10 cellular contexts compared by ENCODE assay signal in the genomic region with DNA sequence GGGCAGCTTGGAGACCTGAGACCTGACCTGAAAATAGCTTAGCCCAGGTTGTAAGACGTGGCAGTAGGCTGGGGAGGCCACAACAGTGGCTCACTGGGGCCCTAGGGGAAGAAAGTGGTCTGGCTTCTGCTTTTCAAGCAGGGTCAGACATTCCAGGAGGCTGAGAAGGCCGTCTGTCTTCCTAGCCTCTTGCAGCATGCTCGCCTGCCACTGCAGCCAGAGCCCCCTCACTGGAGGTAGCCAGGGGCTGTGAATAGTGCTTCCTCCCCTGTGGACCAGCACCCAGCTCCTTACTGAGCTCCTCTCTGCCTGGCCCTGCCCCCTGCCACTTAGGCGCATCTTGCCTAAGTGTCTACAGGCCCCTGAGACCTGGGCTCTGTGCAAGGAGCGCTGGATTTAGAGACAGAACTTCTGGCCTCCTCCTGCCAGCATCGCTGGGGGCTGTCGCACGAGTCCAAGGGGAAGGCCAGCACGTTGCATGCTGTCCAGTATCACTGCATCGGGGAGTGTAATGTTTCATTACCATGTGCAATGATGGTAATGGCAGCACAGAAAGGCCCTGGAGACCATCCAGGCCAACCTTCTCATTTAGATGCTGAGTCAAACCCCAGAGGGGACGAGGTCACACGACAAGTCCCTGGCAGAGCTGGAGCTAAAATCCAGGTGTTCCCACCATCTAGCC. TPM values are rescaled to one million over a fixed set of nuclear protein-coding genes. Genes with fewer than 3 reads are reported as not detected.
DNase-seq lines count a peak whose midpoint lies in the region; TF ChIP-seq lines count a peak whose summit lies in the region.
"Had no signal": no experiment of that assay in that cellular context is flagged by ENCODE, and none has a peak within 500 bp of the region (broad histone marks: within the 10 kb centered on the region; RNA-seq: fewer than 3 reads in every experiment).

No MANE protein-coding gene starts in this region.

- H3K4me3 ChIP-seq in ascending aorta (no peak overlapping the region), transverse colon (no peak overlapping the region)
- H3K4me3 ChIP-seq: mucosa of descending colon had no signal

- TF ChIP-seq EP300 in Ishikawa (IDR thresholded peaks at IDR 0.05; ENCODE audit: borderline replicate concordance) (no peak), transverse colon (IDR thresholded peaks at IDR 0.05; ENCODE audit: low read depth) (no peak)

- in situ Hi-C loops in transverse colon (cut with MboI; ENCODE audit: low pct_ligation_motif_present in 1 of 4, low pct_unique_long_range_greater_than_20kb in 1 of 4, low sequenced_read_pairs in 3 of 4): no loop called here

- H3K27ac ChIP-seq in ascending aorta (peak overlapping the region; percentile 55 to 58), transverse colon (peak overlapping the region; percentile 96 to 99 (median 98))

- DNase-seq in ascending aorta (ENCODE audit: low spot score in 2 of 2) (no peak), iris pigment epithelial cell (ENCODE audit: low read depth) (peak; percentile 92), transverse colon (no peak), COLO829 (ENCODE audit: low spot score) (no peak), HEK293T (ENCODE audit: extremely low spot score) (no peak), NCI-H748 treated with DMSO at 0.1 percent for 48 hours (lab: John Stamatoyannopoulos, UW) (no peak), C1 segment of cervical spinal cord (lab: John Stamatoyannopoulos, UW) (no peak)
- DNase-seq: cerebellar nuclear complex, mucosa of descending colon had no signal

- no peak for TF ChIP-seq CTCF in ascending aorta (IDR thresholded peaks at IDR 0.05)
- TF ChIP-seq CTCF in transverse colon (IDR thresholded peaks at IDR 0.05): no peak

- POLR2A ChIA-PET in HEK293T (lab: Yijun Ruan, JAX): no interaction called here

- CTCF ChIA-PET in HEK293T (lab: Yijun Ruan, JAX): no interaction called here

- H3K36me3 ChIP-seq in ascending aorta (no peaks in the 10 kb centered on the region), transverse colon (no peaks in the 10 kb centered on the region)

- intact Hi-C loops in ascending aorta (cut with DNase I): no loop called here
- intact Hi-C loops in transverse colon (cut with DNase I; ENCODE audit: low total_unique reads): no loop called here

- H3K27me3 ChIP-seq in ascending aorta: no peaks in the 10 kb centered on the region
- H3K27me3 ChIP-seq in transverse colon: no peaks in the 10 kb centered on the region

- peaks cover 43 to 62% of the 10 kb centered on the region in 2 donors for H3K4me1 ChIP-seq in ascending aorta
- peaks cover 88 to 100% (median 95%) of the 10 kb centered on the region in 4 donors for H3K4me1 ChIP-seq in transverse colon

- TF ChIP-seq POLR2A in transverse colon (IDR thresholded peaks at IDR 0.05): no peak

- WGBS in transverse colon (ENCODE audit: low coverage in 1 of 2), 2 donors: 53% methylated on average over 11 of the region's 12 CpGs; no CpG with 5 or more reads in 1 of the 2 donors

- H3K9me3 ChIP-seq in ascending aorta: no peaks in the 10 kb centered on the region
- H3K9me3 ChIP-seq in transverse colon: no peaks in the 10 kb centered on the region
- H3K9me3 ChIP-seq: mucosa of descending colon had no signal

- TF ChIP-seq RAD21 in Ishikawa (IDR thresholded peaks at IDR 0.05; ENCODE audit: low read depth): no peak

TF ChIP-seq in Ishikawa, 13 proteins besides CTCF, POLR2A, EP300 and RAD21:
- TF ChIP-seq YY1 (IDR thresholded peaks at IDR 0.05; ENCODE audit: low read depth) (no peak), ZBTB7A (IDR thresholded peaks at IDR 0.05; ENCODE audit: low read depth) (0 out of 2 replicates have a peak, but pooled peaks have one; percentile 29), CREB1 (IDR thresholded peaks at IDR 0.05; ENCODE audit: low read depth) (no peak), TCF12 (IDR thresholded peaks at IDR 0.05; ENCODE audit: low read depth) (no peak), NFIC (IDR thresholded peaks at IDR 0.05) (no peak)

TF ChIP-seq in HEK293T, 16 proteins besides CTCF, POLR2A, EP300 and RAD21:
- no peak for TF ChIP-seq CTBP1 (IDR thresholded peaks at IDR 0.05; ENCODE audit: borderline replicate concordance)
- TF ChIP-seq TARDBP (IDR thresholded peaks at IDR 0.05): no peak
- no peak for TF ChIP-seq ARNT (IDR thresholded peaks at IDR 0.05)
- no peak for TF ChIP-seq L3MBTL2 (conservative IDR thresholded peaks at IDR 0.05)
- TF ChIP-seq, protein P1, sequence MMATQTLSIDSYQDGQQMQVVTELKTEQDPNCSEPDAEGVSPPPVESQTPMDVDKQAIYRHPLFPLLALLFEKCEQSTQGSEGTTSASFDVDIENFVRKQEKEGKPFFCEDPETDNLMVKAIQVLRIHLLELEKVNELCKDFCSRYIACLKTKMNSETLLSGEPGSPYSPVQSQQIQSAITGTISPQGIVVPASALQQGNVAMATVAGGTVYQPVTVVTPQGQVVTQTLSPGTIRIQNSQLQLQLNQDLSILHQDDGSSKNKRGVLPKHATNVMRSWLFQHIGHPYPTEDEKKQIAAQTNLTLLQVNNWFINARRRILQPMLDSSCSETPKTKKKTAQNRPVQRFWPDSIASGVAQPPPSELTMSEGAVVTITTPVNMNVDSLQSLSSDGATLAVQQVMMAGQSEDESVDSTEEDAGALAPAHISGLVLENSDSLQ (IDR thresholded peaks at IDR 0.05): no peak
- TF ChIP-seq BHLHE40 (IDR thresholded peaks at IDR 0.05; ENCODE audit: borderline replicate concordance): no peak
- TF ChIP-seq HDGF (IDR thresholded peaks at IDR 0.05; ENCODE audit: borderline replicate concordance): no peak
- no peak for TF ChIP-seq FOXM1 (IDR thresholded peaks at IDR 0.05; ENCODE audit: borderline replicate concordance)
- no peak for TF ChIP-seq ZNF384 (IDR thresholded peaks at IDR 0.05)
- TF ChIP-seq ELF4 (IDR thresholded peaks at IDR 0.05): no peak
- TF ChIP-seq LEF1 (IDR thresholded peaks at IDR 0.05; ENCODE audit: borderline replicate concordance): no peak
- TF ChIP-seq SUZ12 (IDR thresholded peaks at IDR 0.05): no peak
- TF ChIP-seq FOXA1 (IDR thresholded peaks at IDR 0.05): no peak
- TF ChIP-seq NFRKB (IDR thresholded peaks at IDR 0.05): no peak

RNA-seq across cellular contexts. Expression of a gene that starts 12.7 kb away (rescaled TPM):
- total RNA-seq in ascending aorta (96.2 TPM), transverse colon (100 to 1,000 TPM in 1 of 4 donors, 10 to 100 TPM in 3; 32.0 to 108 (median 63.0) TPM)
